10 cellular contexts compared by ENCODE assay signal in the genomic region with DNA sequence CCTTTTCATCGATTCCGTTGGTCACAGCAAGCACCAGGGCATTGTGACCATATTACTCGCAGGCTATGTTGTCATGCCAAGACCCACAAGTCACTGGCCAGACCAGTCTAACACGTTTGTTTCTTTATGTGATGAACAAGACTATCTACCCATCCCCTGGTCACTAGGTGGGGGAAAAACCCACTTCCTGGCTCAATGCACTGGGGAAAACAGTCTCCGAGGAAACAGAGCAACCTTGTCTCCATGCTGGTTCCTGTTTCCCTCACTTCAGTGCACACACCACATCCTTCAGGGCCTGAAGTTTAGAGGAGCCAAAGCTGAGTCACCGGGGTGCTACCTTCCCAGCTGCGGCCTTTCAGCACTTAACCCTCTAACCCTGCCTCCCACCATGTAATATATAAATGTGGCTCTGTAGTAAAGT. TPM values are rescaled to one million over a fixed set of nuclear protein-coding genes. Genes with fewer than 3 reads are reported as not detected.
DNase-seq lines count a peak whose midpoint lies in the region; ATAC-seq, FAIRE-seq and TF ChIP-seq lines count a peak whose summit lies in the region.
"Had no signal": no experiment of that assay in that cellular context is flagged by ENCODE, and none has a peak within 500 bp of the region (broad histone marks: within the 10 kb centered on the region; RNA-seq: fewer than 3 reads in every experiment).

No MANE protein-coding gene starts in this region.

- TF ChIP-seq CTCF in GM12878 (IDR thresholded peaks at IDR 0.05 in 2 of 3, conservative IDR thresholded peaks at IDR 0.05 in 1 of 3; ENCODE audit: control insufficient read depth in 2 of 3, extremely low read depth in 1 of 3, insufficient read depth in 1 of 3, low read depth in 3 of 3, low read length in 3 of 3) (no peak), glutamatergic neuron (IDR thresholded peaks at IDR 0.05; ENCODE audit: partially characterized antibody, unreplicated experiment) (no peak)

- peak; percentile 99 for ATAC-seq in GM21447 (IDR thresholded peaks at IDR 0.05; ENCODE audit: unreplicated experiment)
- ATAC-seq in HG03565 (IDR thresholded peaks at IDR 0.05; ENCODE audit: unreplicated experiment): peak; percentile 99
- peak; percentile 97 for ATAC-seq in GM12878

- H3K4me1 ChIP-seq in GM12878 (ENCODE audit: control insufficient read depth, insufficient read depth, low read length): peaks cover 14% of the 10 kb centered on the region

- FAIRE-seq in GM12878 (lab: Jason Lieb, UNC) (peak; percentile 57), frontal cortex (lab: Jason Lieb, UNC) (no peak)
- FAIRE-seq: endothelial cell of umbilical vein had no signal

- intact Hi-C loops in GM12878 (cut with micrococcal nuclease; ENCODE audit: unreplicated experiment): loop anchor here (2.0 kb wide), 1 partner anchor 82 kb away; no protein-coding TSS in a partner anchor

- CTCF ChIA-PET in GM12878 (lab: Yijun Ruan, JAX): interaction anchor here (1.4 to 2.9 kb wide), 3 partner anchors 37 to 81 kb away, joined by 5 to 13 read pairs (median 6); a partner anchor contains a TSS

- peaks cover 27% of the 10 kb centered on the region for H3K4me1 Mint-ChIP-seq in glutamatergic neuron (ENCODE audit: low read depth, unreplicated experiment)

- BruUV-seq in GM12878 (replicated peaks; lab: Mats Ljungman, UMichigan): no TSS peak

- peak overlapping the region; percentile 62 for H2AFZ ChIP-seq in GM12878 (ENCODE audit: control insufficient read depth, low read depth, low read length)

- RAD21 ChIA-PET in GM12878 (lab: Charles Lee; ENCODE audit: unreplicated experiment): interaction anchor here (0.8 to 1.6 kb wide), 4 partner anchors 9 to 37 kb away, joined by 3 to 6 read pairs (median 4); no protein-coding TSS in a partner anchor

- no peak overlapping the region for H3K9ac ChIP-seq in GM12878 (ENCODE audit: control insufficient read depth, insufficient read depth, low read length)

- H3K27ac ChIP-seq in GM12878 (ENCODE audit: control insufficient read depth, insufficient read depth): peak overlapping the region; percentile 7; the same call in 1 of the 2 replicates

- SMC1A ChIA-PET in GM12878 (lab: Charles Lee; ENCODE audit: uncharacterized antibody, unreplicated experiment): interaction anchor here (0.8 to 2.6 kb wide), 10 partner anchors 13 to 644 kb away, joined by 3 to 16 read pairs (median 3); a partner anchor contains a TSS

- in situ Hi-C loops in GM12878 (cut with MboI): no loop called here

- H3K9me3 Mint-ChIP-seq in glutamatergic neuron (ENCODE audit: unreplicated experiment): no peaks in the 10 kb centered on the region
- H3K9me3 Mint-ChIP-seq: stimulated activated naive CD8-positive, alpha-beta T cell treated with anti-CD3 and anti-CD28 coated beads, Interleukin-15, Interleukin-2, amounts not matched to agents 100 ng/mL and 50 ng/mL, for 24 hours had no signal

- POLR2A ChIA-PET in GM12878 (lab: Charles Lee): interaction anchor here (1.3 kb wide), 1 partner anchor 81 kb away, joined by 3 read pairs; a partner anchor contains a TSS

- WGBS in GM12878 (ENCODE audit: insufficient coverage, insufficient replicate concordance, low lambda C conversion rate, missing lambda C conversion rate): 5% methylated on average over 7 of the region's 7 CpGs

- peak overlapping the region; percentile 68 for H3K4me2 ChIP-seq in GM12878 (ENCODE audit: control insufficient read depth, insufficient read depth)

- no peak overlapping the region for H3K4me3 ChIP-seq in GM12878
- no peak overlapping the region for H3K4me3 ChIP-seq in H7 (ENCODE audit: insufficient read depth, low read depth, low read length)

- H4K20me1 ChIP-seq in GM12878 (ENCODE audit: control insufficient read depth, insufficient read depth): no peaks in the 10 kb centered on the region

- no peak for TF ChIP-seq RAD21 in GM12878 (IDR thresholded peaks at IDR 0.05; ENCODE audit: insufficient read depth, low read depth, low read length)

- H3K27ac Mint-ChIP-seq in glutamatergic neuron (ENCODE audit: unreplicated experiment): no peak overlapping the region
- H3K27ac Mint-ChIP-seq: stimulated activated naive CD8-positive, alpha-beta T cell treated with anti-CD3 and anti-CD28 coated beads, Interleukin-15, Interleukin-2, amounts not matched to agents 100 ng/mL and 50 ng/mL, for 24 hours had no signal

- no peak for TF ChIP-seq POLR2A in GM12878 (IDR thresholded peaks at IDR 0.05; ENCODE audit: low read depth, low read length)

- no peak overlapping the region for H3K4me3 Mint-ChIP-seq in glutamatergic neuron (ENCODE audit: unreplicated experiment)
- H3K4me3 Mint-ChIP-seq: stimulated activated naive CD8-positive, alpha-beta T cell treated with anti-CD3 and anti-CD28 coated beads, Interleukin-15, Interleukin-2, amounts not matched to agents 100 ng/mL and 50 ng/mL, for 24 hours had no signal

- H3K36me3 ChIP-seq in GM12878 (ENCODE audit: control insufficient read depth in 2 of 2, insufficient read depth in 2 of 2, low read length in 1 of 2): no peaks in the 10 kb centered on the region
- H3K36me3 ChIP-seq in H7 (replicated peaks; ENCODE audit: control insufficient read depth, insufficient read depth, low read length): no peaks in the 10 kb centered on the region

- peak in 1 of 2 experiments; percentile 50; a peak in 1 of 4 replicates for TF ChIP-seq EP300 in GM12878 (IDR thresholded peaks at IDR 0.05; ENCODE audit: borderline replicate concordance in 1 of 2, control insufficient read depth in 1 of 2, low read depth in 2 of 2, low read length in 2 of 2)

- no peaks in the 10 kb centered on the region for H3K36me3 Mint-ChIP-seq in glutamatergic neuron (ENCODE audit: unreplicated experiment)

- H3K27me3 ChIP-seq in GM12878 (replicated peaks in 1 of 2; ENCODE audit: control insufficient read depth in 2 of 2, insufficient read depth in 2 of 2, low read length in 1 of 2) (no peaks in the 10 kb centered on the region), H7 (ENCODE audit: control insufficient read depth, insufficient read depth, low read length) (no peaks in the 10 kb centered on the region)

- no peaks in the 10 kb centered on the region for H3K9me3 ChIP-seq in GM12878 (replicated peaks; ENCODE audit: control insufficient read depth, insufficient read depth, low read length)

- peak; percentile 95 for DNase-seq in Daoy (ENCODE audit: low read depth)
- DNase-seq in GM12878 (ENCODE audit: low read depth, low spot score): peak; percentile 83
- peak; percentile 69 for DNase-seq in stromal cell of bone marrow (ENCODE audit: low read depth)
- no peak for DNase-seq in glutamatergic neuron
- no peak for DNase-seq in frontal cortex (ENCODE audit: low spot score in 2 of 2)
- no peak for DNase-seq in H7

- no peaks in the 10 kb centered on the region for H3K79me2 ChIP-seq in GM12878 (ENCODE audit: control insufficient read depth, insufficient read depth, low read length)

- no peaks in the 10 kb centered on the region for H3K27me3 Mint-ChIP-seq in glutamatergic neuron (ENCODE audit: unreplicated experiment)
- H3K27me3 Mint-ChIP-seq: stimulated activated naive CD8-positive, alpha-beta T cell treated with anti-CD3 and anti-CD28 coated beads, Interleukin-15, Interleukin-2, amounts not matched to agents 100 ng/mL and 50 ng/mL, for 24 hours had no signal

TF ChIP-seq in GM12878, 131 proteins besides CTCF, POLR2A, EP300 and RAD21 (continues in another document):
- peak; percentile 80 for TF ChIP-seq EED (IDR thresholded peaks at IDR 0.05; ENCODE audit: low read depth)
- peak; percentile 34; the same call in 1 of the 2 replicates for TF ChIP-seq PML (IDR thresholded peaks at IDR 0.05; ENCODE audit: low read length)
- TF ChIP-seq GATAD2B (conservative IDR thresholded peaks at IDR 0.05; ENCODE audit: low read depth): no peak
- TF ChIP-seq CHD1 (IDR thresholded peaks at IDR 0.05; ENCODE audit: low read depth, low read length): no peak
- TF ChIP-seq, protein P1, sequence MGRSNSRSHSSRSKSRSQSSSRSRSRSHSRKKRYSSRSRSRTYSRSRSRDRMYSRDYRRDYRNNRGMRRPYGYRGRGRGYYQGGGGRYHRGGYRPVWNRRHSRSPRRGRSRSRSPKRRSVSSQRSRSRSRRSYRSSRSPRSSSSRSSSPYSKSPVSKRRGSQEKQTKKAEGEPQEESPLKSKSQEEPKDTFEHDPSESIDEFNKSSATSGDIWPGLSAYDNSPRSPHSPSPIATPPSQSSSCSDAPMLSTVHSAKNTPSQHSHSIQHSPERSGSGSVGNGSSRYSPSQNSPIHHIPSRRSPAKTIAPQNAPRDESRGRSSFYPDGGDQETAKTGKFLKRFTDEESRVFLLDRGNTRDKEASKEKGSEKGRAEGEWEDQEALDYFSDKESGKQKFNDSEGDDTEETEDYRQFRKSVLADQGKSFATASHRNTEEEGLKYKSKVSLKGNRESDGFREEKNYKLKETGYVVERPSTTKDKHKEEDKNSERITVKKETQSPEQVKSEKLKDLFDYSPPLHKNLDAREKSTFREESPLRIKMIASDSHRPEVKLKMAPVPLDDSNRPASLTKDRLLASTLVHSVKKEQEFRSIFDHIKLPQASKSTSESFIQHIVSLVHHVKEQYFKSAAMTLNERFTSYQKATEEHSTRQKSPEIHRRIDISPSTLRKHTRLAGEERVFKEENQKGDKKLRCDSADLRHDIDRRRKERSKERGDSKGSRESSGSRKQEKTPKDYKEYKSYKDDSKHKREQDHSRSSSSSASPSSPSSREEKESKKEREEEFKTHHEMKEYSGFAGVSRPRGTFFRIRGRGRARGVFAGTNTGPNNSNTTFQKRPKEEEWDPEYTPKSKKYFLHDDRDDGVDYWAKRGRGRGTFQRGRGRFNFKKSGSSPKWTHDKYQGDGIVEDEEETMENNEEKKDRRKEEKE (IDR thresholded peaks at IDR 0.05): no peak

RNA-seq across cellular contexts. Expression of a gene that starts 20.9 kb away (rescaled TPM):
- 0.06 TPM in 1 of 2 replicates, not detected in the other for total RNA-seq in Daoy (2014; rRNA removed; shearing (Covaris generic))
- total RNA-seq in GM12878 (2013; cell fraction: nucleolus; rRNA removed): 2.2 and 2.3 TPM in 2 replicates
- total RNA-seq in GM12878 (2014; rRNA removed): under 0.01 TPM in 1 of 2 replicates, not detected in the other
- total RNA-seq in GM12878 (2014; rRNA removed; fragmentation: Illumina TruSeq; extraction: Trizol): 0.09 TPM in 1 of 2 replicates, not detected in the other
- total RNA-seq in GM12878 (2021): not detected in 2 replicates
- 0.10 TPM for polyA plus RNA-seq in GM12878 (2011; ENCODE audit: low read depth)
- polyA plus RNA-seq in GM12878 (2011; rRNA removed): 0.08 and 0.17 TPM in 2 replicates
- polyA plus RNA-seq in GM12878 (2011; cell fraction: cytosol; rRNA removed): 0.02 and 0.03 TPM in 2 replicates
- polyA plus RNA-seq in GM12878 (2011; cell fraction: nucleus; rRNA removed): 0.25 and 0.38 TPM in 2 replicates
- polyA plus RNA-seq in GM12878 (2012): 0.38 and 0.52 TPM in 2 replicates
- polyA plus RNA-seq in GM12878 (2014; fragmentation: Illumina TruSeq; extraction: Trizol): 0.03 TPM in 1 of 2 replicates, not detected in the other
- polyA plus RNA-seq in GM12878 (2014; fragmentation: Nextera tagmentation; extraction: Ambion mirVana): not detected
- polyA plus RNA-seq in GM12878 (2014; rRNA removed): 0.05 TPM in 1 of 2 replicates, not detected in the other
- not detected for polyA plus RNA-seq in GM12878 (2016; fragmentation: Nextera tagmentation; extraction: Ambion mirVana)
- 0.15 and 0.22 TPM in 2 replicates for polyA minus RNA-seq in GM12878 (2011; rRNA and poly(A)+ RNA removed)
- polyA minus RNA-seq in GM12878 (2011; cell fraction: cytosol; rRNA and poly(A)+ RNA removed): not detected in 2 replicates
- 0.24 and 0.57 TPM in 2 replicates for polyA minus RNA-seq in GM12878 (2011; cell fraction: nucleus; rRNA and poly(A)+ RNA removed)
- total RNA-seq in glutamatergic neuron (ENCODE audit: unreplicated experiment): 1.9 TPM
- 16.7 TPM for total RNA-seq in frontal cortex
- total RNA-seq in H7 (2014; rRNA removed; shearing (Covaris generic)): not detected in 2 replicates
- total RNA-seq: endothelial cell of umbilical vein had no signal
- polyA plus RNA-seq: endothelial cell of umbilical vein had no signal

Comparison
In these comparisons a context has a peak if more than half of its experiments do, and no peak if none do; other contexts are left out.
1. DNase-seq: peak in Daoy (single experiment), GM12878 (single experiment) and stromal cell of bone marrow (single experiment); none in glutamatergic neuron (single experiment), frontal cortex (0 of 2) and H7 (single experiment).
2. Peak in every context shown above with its lines, with median percentiles within 50 percentile points of each other: ATAC-seq.